9 cellular contexts compared by ENCODE assay signal in the genomic region with DNA sequence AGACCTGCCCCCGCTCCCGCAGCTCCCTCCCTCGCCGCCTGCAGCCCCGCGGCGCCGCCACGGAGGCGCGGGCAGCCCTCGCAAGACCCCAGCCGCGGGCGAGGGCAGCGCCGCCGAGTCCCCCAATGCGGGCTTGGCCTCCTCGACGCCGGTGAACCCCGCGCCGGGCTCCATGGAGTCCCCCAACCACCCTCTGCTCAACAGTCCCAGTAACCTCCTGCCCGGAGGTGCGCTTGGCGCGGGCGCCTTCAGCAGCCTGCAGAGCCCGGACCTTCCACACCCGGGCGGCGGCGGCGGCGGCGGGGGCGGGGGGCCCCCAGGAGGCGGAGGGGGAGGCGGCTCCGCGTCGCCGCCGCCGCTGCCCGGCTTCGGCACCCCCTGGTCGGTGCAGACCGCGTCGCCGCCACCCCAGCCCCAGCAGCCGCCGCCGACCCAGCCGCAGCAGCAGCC. TPM values are rescaled to one million over a fixed set of nuclear protein-coding genes. Genes with fewer than 3 reads are reported as not detected.
DNase-seq lines count a peak whose midpoint lies in the region; ATAC-seq, FAIRE-seq and TF ChIP-seq lines count a peak whose summit lies in the region.
"Had no signal": no experiment of that assay in that cellular context is flagged by ENCODE, and none has a peak within 500 bp of the region (broad histone marks: within the 10 kb centered on the region; RNA-seq: fewer than 3 reads in every experiment).

No MANE protein-coding gene starts in this region.

- H3K4me3 ChIP-seq in HFF-Myc (replicated peaks; ENCODE audit: low read depth, low read length): peak overlapping the region; percentile 72
- H3K4me3 ChIP-seq in OCI-LY7 (ENCODE audit: low read depth, low read length, poor library complexity, severe bottlenecking): peak overlapping the region; percentile 93
- H3K4me3 ChIP-seq in right atrium auricular region: peak overlapping the region; percentile 93 to 97
- H3K4me3 ChIP-seq in sigmoid colon: peak overlapping the region; percentile 95 to 99 (median 98)

- H3K4me1 ChIP-seq in OCI-LY7 (ENCODE audit: insufficient read depth, low read length, poor library complexity, severe bottlenecking): peaks cover 23% of the 10 kb centered on the region
- H3K4me1 ChIP-seq in right atrium auricular region: peaks cover 0 to 30% of the 10 kb centered on the region in 2 donors
- peaks cover 0 to 37% (median 28%) of the 10 kb centered on the region in 4 donors for H3K4me1 ChIP-seq in sigmoid colon

- DNase-seq in GM12891 (ENCODE audit: insufficient read length, low spot score): peak; percentile 29
- no peak for DNase-seq in HFF-Myc (ENCODE audit: extremely low read depth, low read depth)
- peak; percentile 75 for DNase-seq in OCI-LY7 (ENCODE audit: low spot score)
- DNase-seq in activated naive CD8-positive, alpha-beta T cell treated with anti-CD3 and anti-CD28 coated beads, Interleukin-2, amount 10 ng/mL, durations not matched to agents 7 days and 5 days: peak; percentile 78
- no peak for DNase-seq in right atrium auricular region (ENCODE audit: low spot score)
- DNase-seq in sigmoid colon: peak; percentile 82
- no peak for DNase-seq in AML-193 (lab: John Stamatoyannopoulos, UW)

- H2AFZ ChIP-seq in OCI-LY7 (ENCODE audit: low read length): peak overlapping the region; percentile 26; the same call in 1 of the 2 replicates

- TF ChIP-seq POLR2A in GM12891 (IDR thresholded peaks at IDR 0.05; ENCODE audit: low read depth, low read length) (no peak), sigmoid colon (IDR thresholded peaks at IDR 0.05) (no peak)

- 1% methylated on average over 58 of the region's 58 CpGs for WGBS in sigmoid colon, 2 donors

- H3K27me3 ChIP-seq in right atrium auricular region (no peaks in the 10 kb centered on the region), sigmoid colon (no peaks in the 10 kb centered on the region)

- intact Hi-C loops in OCI-LY7 (cut with micrococcal nuclease; ENCODE audit: unreplicated experiment) (loop anchor here (2.0 to 10.0 kb wide), 7 partner anchors 651 to 1521 kb away; a partner anchor contains a TSS), sigmoid colon (cut with DNase I) (loop anchor here (2.0 to 10.0 kb wide), 6 partner anchors 34 to 1349 kb away; no protein-coding TSS in a partner anchor)

- no peaks in the 10 kb centered on the region for H3K9me3 Mint-ChIP-seq in activated naive CD8-positive, alpha-beta T cell treated with anti-CD3 and anti-CD28 coated beads, Interleukin-2, amount 10 ng/mL, durations not matched to agents 7 days and 5 days

- TF ChIP-seq EP300 in sigmoid colon (IDR thresholded peaks at IDR 0.05): no peak

- H4K20me1 ChIP-seq in OCI-LY7 (ENCODE audit: insufficient read depth, low read length): peaks cover 22% of the 10 kb centered on the region

- H3K36me3 Mint-ChIP-seq in activated naive CD8-positive, alpha-beta T cell treated with anti-CD3 and anti-CD28 coated beads, Interleukin-2, amount 10 ng/mL, durations not matched to agents 7 days and 5 days: peaks cover 14% of the 10 kb centered on the region

- H3K4me2 ChIP-seq in OCI-LY7 (ENCODE audit: low read length): peak overlapping the region; percentile 70

- peak overlapping the region; percentile 82 for H3K27ac Mint-ChIP-seq in activated naive CD8-positive, alpha-beta T cell treated with anti-CD3 and anti-CD28 coated beads, Interleukin-2, amount 10 ng/mL, durations not matched to agents 7 days and 5 days

- no peaks in the 10 kb centered on the region for H3K9me2 ChIP-seq in OCI-LY7 (ENCODE audit: insufficient read depth, low read length)

- no peaks in the 10 kb centered on the region for H3K27me3 Mint-ChIP-seq in activated naive CD8-positive, alpha-beta T cell treated with anti-CD3 and anti-CD28 coated beads, Interleukin-2, amount 10 ng/mL, durations not matched to agents 7 days and 5 days

- peak; percentile 8 for ATAC-seq in activated naive CD8-positive, alpha-beta T cell treated with anti-CD3 and anti-CD28 coated beads, Interleukin-2, amount 10 ng/mL, durations not matched to agents 7 days and 5 days (ENCODE audit: low read depth)
- no peak for ATAC-seq in GM18861 (IDR thresholded peaks at IDR 0.05; ENCODE audit: unreplicated experiment)

- H3K9me3 ChIP-seq in OCI-LY7 (ENCODE audit: low read length) (no peaks in the 10 kb centered on the region), right atrium auricular region (no peaks in the 10 kb centered on the region), sigmoid colon (no peaks in the 10 kb centered on the region)

- H3K27ac ChIP-seq in OCI-LY7 (ENCODE audit: low read depth, low read length, poor library complexity, severe bottlenecking) (peak overlapping the region; percentile 91), right atrium auricular region (peak overlapping the region; percentile 100), sigmoid colon (peak overlapping the region; percentile 96 to 100 (median 100))

- CTCF ChIA-PET in OCI-LY7 (lab: Charles Lee; ENCODE audit: unreplicated experiment): interaction anchor here (0.8 kb wide), 1 partner anchor 1375 kb away, joined by 3 read pairs; no protein-coding TSS in a partner anchor

- H3K36me3 ChIP-seq in OCI-LY7 (ENCODE audit: insufficient read depth, low read length): peaks cover 12% of the 10 kb centered on the region
- H3K36me3 ChIP-seq in right atrium auricular region: no peaks in the 10 kb centered on the region
- peaks cover 0 to 5% (median 0%) of the 10 kb centered on the region in 4 donors for H3K36me3 ChIP-seq in sigmoid colon

- TF ChIP-seq CTCF in HFF-Myc (IDR thresholded peaks at IDR 0.05; ENCODE audit: low read depth, low read length, missing control alignments): no peak
- TF ChIP-seq CTCF in OCI-LY7 (conservative IDR thresholded peaks at IDR 0.05; ENCODE audit: low read length): no peak
- TF ChIP-seq CTCF in right atrium auricular region (IDR thresholded peaks at IDR 0.05): no peak
- TF ChIP-seq CTCF in sigmoid colon (IDR thresholded peaks at IDR 0.05): no peak

- no TSS peak for BruUV-seq in OCI-LY7 (replicated peaks; lab: Mats Ljungman, UMichigan)

- H3K79me2 ChIP-seq in OCI-LY7 (ENCODE audit: insufficient read depth, low read depth, low read length): peaks cover 35% of the 10 kb centered on the region

- peak overlapping the region; percentile 95 for H3K4me3 Mint-ChIP-seq in activated naive CD8-positive, alpha-beta T cell treated with anti-CD3 and anti-CD28 coated beads, Interleukin-2, amount 10 ng/mL, durations not matched to agents 7 days and 5 days

- peak; percentile 35 for FAIRE-seq in GM12891 (lab: Jason Lieb, UNC)
- FAIRE-seq: islet of Langerhans had no signal

- POLR2A ChIA-PET in OCI-LY7 (lab: Charles Lee): interaction anchor here (0.5 to 1.1 kb wide), 6 partner anchors 9 to 1378 kb away, joined by 3 to 4 read pairs (median 4); no protein-coding TSS in a partner anchor
- POLR2A ChIA-PET in activated naive CD8-positive, alpha-beta T cell treated with anti-CD3 and anti-CD28 coated beads, Interleukin-2, amount 10 ng/mL, durations not matched to agents 7 days and 5 days (lab: Charles Lee): interaction anchor here (0.6 to 3.1 kb wide), 10 partner anchors 12 to 752 kb away, joined by 3 to 13 read pairs (median 4); a partner anchor contains a TSS

- peaks cover 22% of the 10 kb centered on the region for H3K4me1 Mint-ChIP-seq in activated naive CD8-positive, alpha-beta T cell treated with anti-CD3 and anti-CD28 coated beads, Interleukin-2, amount 10 ng/mL, durations not matched to agents 7 days and 5 days

TF ChIP-seq in GM12891, 5 proteins besides CTCF, POLR2A, EP300 and RAD21:
- TF ChIP-seq TAF1 (IDR thresholded peaks at IDR 0.05; ENCODE audit: low read depth, low read length): 0 out of 2 replicates have a peak, but pooled peaks have one; percentile 13
- no peak for TF ChIP-seq POU2F2 (IDR thresholded peaks at IDR 0.05; ENCODE audit: low read depth, low read length)

RNA-seq across cellular contexts. Expression of a gene that starts 1.2 kb away (rescaled TPM):
- polyA plus RNA-seq in GM12891 (2012; ENCODE audit: low read depth, missing spikeins): 2.2 TPM
- 2.2 and 2.3 TPM in 2 replicates for total RNA-seq in OCI-LY7 (2014; rRNA removed; shearing (Covaris generic))
- 6.6 and 8.8 TPM in 2 replicates for total RNA-seq in OCI-LY7 (2022)
- total RNA-seq in activated naive CD8-positive, alpha-beta T cell treated with anti-CD3 and anti-CD28 coated beads, Interleukin-2, amount 10 ng/mL, durations not matched to agents 7 days and 5 days: 10 to 100 TPM; 14.7 to 15.0 TPM
- 10 to 100 TPM in 1 of 2 donors, 1 to 10 TPM in 1; 8.6 to 11.6 TPM for total RNA-seq in right atrium auricular region
- total RNA-seq in sigmoid colon: 10 to 100 TPM; 27.5 to 39.2 (median 30.4) TPM
- 1 to 10 TPM; 6.4 to 9.6 (median 7.2) TPM for polyA plus RNA-seq in sigmoid colon

Comparison
In these comparisons a context has a peak if more than half of its experiments do, and no peak if none do; other contexts are left out.
1. DNase-seq: peak in GM12891 (single experiment), OCI-LY7 (single experiment), activated naive CD8-positive, alpha-beta T cell treated with anti-CD3 and anti-CD28 coated beads, Interleukin-2, amount 10 ng/mL, durations not matched to agents 7 days and 5 days (single experiment) and sigmoid colon (single experiment); none in HFF-Myc (single experiment), right atrium auricular region (single experiment) and AML-193 (0 of 2).
2. Peak in every context shown above with its lines, with median percentiles within 50 percentile points of each other: H3K4me3 ChIP-seq and H3K27ac ChIP-seq.